ENCODE assay signal across 8 cellular contexts in the genomic region with DNA sequence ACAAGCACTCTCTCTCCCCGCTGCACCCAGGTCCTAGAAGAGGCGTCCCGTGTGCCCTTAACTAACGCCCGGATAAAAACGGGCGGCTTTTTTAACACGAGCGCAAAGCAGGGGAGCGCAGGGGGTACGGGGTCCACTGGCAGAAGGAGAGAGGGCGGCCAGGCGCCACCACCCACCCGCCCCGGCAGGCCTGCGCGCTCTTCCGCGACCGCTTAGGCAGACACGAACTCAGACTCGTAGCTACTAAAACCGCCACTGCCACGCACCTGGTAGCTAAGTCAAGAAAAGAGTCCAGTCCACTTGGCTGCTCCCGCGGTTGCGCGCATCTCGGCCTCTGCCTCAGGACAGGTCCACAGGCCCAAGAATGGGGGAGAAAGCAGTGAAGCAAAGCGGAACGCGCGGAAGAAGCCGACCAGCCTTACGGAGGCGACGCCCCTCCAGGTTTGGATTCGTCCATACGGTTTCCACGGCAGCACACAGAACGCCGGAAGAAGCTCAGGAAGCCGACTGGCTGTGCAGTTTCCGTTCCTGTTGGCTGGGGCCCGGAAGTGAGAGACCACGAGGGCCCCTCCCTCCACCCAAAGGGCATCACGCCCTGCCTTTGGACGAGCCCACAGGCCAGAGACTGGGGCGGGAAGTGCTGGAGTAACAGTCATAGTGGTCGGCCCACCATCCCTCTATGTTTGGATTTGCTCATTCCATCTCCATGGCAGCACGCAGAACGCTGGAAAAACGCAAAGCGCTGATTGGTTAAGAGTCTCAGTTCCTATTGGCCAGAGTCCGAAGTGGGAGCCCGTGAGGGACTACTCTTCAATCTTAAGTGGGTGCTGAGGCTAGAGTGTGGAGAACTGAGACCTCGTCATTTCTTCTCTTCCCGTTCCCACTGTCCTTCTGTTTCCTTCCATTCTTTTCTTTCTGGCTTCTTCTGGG.
DNase-seq lines count a peak whose midpoint lies in the region; ATAC-seq and TF ChIP-seq lines count a peak whose summit lies in the region.

A gene (minus strand): TSS at position 354 of the 930 bp plus-strand sequence. CDS start 7,344 bp downstream, outside the sequence.

- no peaks in the 10 kb centered on the region for H3K27me3 Mint-ChIP-seq in central memory CD8-positive, alpha-beta T cell

- H3K9me3 Mint-ChIP-seq in central memory CD8-positive, alpha-beta T cell: no peaks in the 10 kb centered on the region

- in situ Hi-C loops in GM18951 (cut with MboI; ENCODE audit: low sequenced_read_pairs, unreplicated experiment): no loop called here

- H3K4me1 Mint-ChIP-seq in central memory CD8-positive, alpha-beta T cell: peaks cover 18% of the 10 kb centered on the region

- peak; percentile 95 for ATAC-seq in HG03196 (IDR thresholded peaks at IDR 0.05; ENCODE audit: unreplicated experiment)
- peak; percentile 90 for ATAC-seq in central memory CD8-positive, alpha-beta T cell (replicated peaks; ENCODE audit: extremely low read depth, poor library complexity, severe bottlenecking)

- DNase-seq in AG08395 (ENCODE audit: low spot score) (peak; percentile 94), NCI-H345 (lab: John Stamatoyannopoulos, UW) (peak; percentile 98), iris pigment epithelial cell (ENCODE audit: low read depth) (peak; percentile 100)
- peak; percentile 76 to 89 (median 87) for DNase-seq in activated CD4-positive, CD25-positive, alpha-beta regulatory T cell (lab: John Stamatoyannopoulos, UW)
- DNase-seq in central memory CD8-positive, alpha-beta T cell (ENCODE audit: low spot score in 2 of 2): peak; percentile 87 to 93
- DNase-seq in stimulated activated CD4-positive, alpha-beta T cell treated with anti-CD3 and anti-CD28 coated beads, Interleukin-12 subunit alpha, Interleukin-12 subunit beta, amount 100 ng/mL, for 24 hours (ENCODE audit: low read depth in 2 of 2): peak; percentile 89 to 91

- H3K27ac Mint-ChIP-seq in central memory CD8-positive, alpha-beta T cell (ENCODE audit: low read depth): peak within 1 kb of the TSS; percentile 96

- H3K36me3 Mint-ChIP-seq in central memory CD8-positive, alpha-beta T cell (ENCODE audit: insufficient read depth): peaks cover 16% of the 10 kb centered on the region

- peak within 1 kb of the TSS; percentile 98 for H3K4me3 Mint-ChIP-seq in central memory CD8-positive, alpha-beta T cell

- peak; percentile 61 for TF ChIP-seq POLR2A in GM18951 (IDR thresholded peaks at IDR 0.05; ENCODE audit: extremely low read depth, insufficient read depth, insufficient read length)

Comparison
In these comparisons a context has a peak if more than half of its experiments do, and no peak if none do; other contexts are left out.
1. Peak in every context shown above with its lines: DNase-seq and ATAC-seq.